8 cellular contexts compared by ENCODE assay signal in genomic region chr14:99971087-99971928, GRCh38.
DNase-seq lines count a peak whose midpoint lies in the region.

No MANE protein-coding gene starts in this region.

- peak; percentile 95 for DNase-seq in AG08396 (ENCODE audit: low spot score)
- peak; percentile 51 for DNase-seq in GM19238 (ENCODE audit: insufficient read length, low spot score)
- peak; percentile 51 for DNase-seq in HS-27A (ENCODE audit: low read depth)
- peak; percentile 71 for DNase-seq in NT2/D1 (ENCODE audit: low read depth, low spot score)
- peak; percentile 86 for DNase-seq in activated T-cell treated with anti-CD3 and anti-CD28 coated beads, Interleukin-2, amount 50 U/mL, for 1 hour
- DNase-seq in stimulated activated CD8-positive, alpha-beta memory T cell treated with anti-CD3 and anti-CD28 coated beads, Interleukin-4, amount 100 ng/mL, for 24 hours (ENCODE audit: low read depth), result peak; percentile 75

- H3K9ac ChIP-seq in NT2/D1 (ENCODE audit: insufficient read length, low read depth) (peak overlapping the region; percentile 56), mucosa of stomach (ENCODE audit: low read length) (peak overlapping the region; percentile 43)

- H3K36me3 ChIP-seq in NT2/D1 (ENCODE audit: insufficient read depth, insufficient read length, low read length), result no peaks in the 10 kb centered on the region
- no peaks in the 10 kb centered on the region for H3K36me3 ChIP-seq in esophagus (ENCODE audit: control insufficient read depth in 2 of 2, insufficient read depth in 2 of 2, low read length in 1 of 2)
- no peaks in the 10 kb centered on the region for H3K36me3 ChIP-seq in mucosa of stomach (ENCODE audit: control insufficient read depth, insufficient read depth, low read length)

- peaks cover 19% of the 10 kb centered on the region for H3K9me3 ChIP-seq in NT2/D1 (ENCODE audit: insufficient read depth, low read length)
- H3K9me3 ChIP-seq in esophagus (ENCODE audit: control insufficient read depth in 2 of 2, insufficient read depth in 1 of 2, low read depth in 1 of 2, low read length in 1 of 2), result no peaks in the 10 kb centered on the region
- H3K9me3 ChIP-seq in mucosa of stomach (ENCODE audit: control insufficient read depth, low read length), result no peaks in the 10 kb centered on the region

- WGBS in esophagus, 2 donors, result 4 to 6% methylated on average over 67 to 115 of the region's 115 CpGs

- peaks cover 3% of the 10 kb centered on the region for H3K4me1 ChIP-seq in NT2/D1 (ENCODE audit: insufficient read depth, insufficient read length)
- H3K4me1 ChIP-seq in esophagus (ENCODE audit: control insufficient read depth in 2 of 2, insufficient read depth in 2 of 2, low read length in 1 of 2), result no peaks in the 10 kb centered on the region
- H3K4me1 ChIP-seq in mucosa of stomach (ENCODE audit: control insufficient read depth, insufficient read depth, low read length), result no peaks in the 10 kb centered on the region

- peak overlapping the region; percentile 12 to 43 for H3K27ac ChIP-seq in esophagus (ENCODE audit: low read depth in 2 of 2, low read length in 1 of 2)

- H3K27me3 ChIP-seq in NT2/D1 (ENCODE audit: insufficient read depth, insufficient read length), result peaks cover 29% of the 10 kb centered on the region
- H3K27me3 ChIP-seq in esophagus (ENCODE audit: control insufficient read depth in 1 of 2, insufficient read depth in 2 of 2, low read length in 2 of 2), result no peaks in the 10 kb centered on the region
- H3K27me3 ChIP-seq in mucosa of stomach (ENCODE audit: control insufficient read depth, insufficient read depth, low read length), result peaks cover 34% of the 10 kb centered on the region

- H3K4me3 ChIP-seq in NT2/D1 (ENCODE audit: insufficient read length, low read depth) (peak overlapping the region; percentile 67), esophagus (ENCODE audit: low read depth in 1 of 2, low read length in 2 of 2) (peak overlapping the region; percentile 73 to 84), mucosa of stomach (ENCODE audit: low read length) (no peak overlapping the region)
